In the genomic region with DNA sequence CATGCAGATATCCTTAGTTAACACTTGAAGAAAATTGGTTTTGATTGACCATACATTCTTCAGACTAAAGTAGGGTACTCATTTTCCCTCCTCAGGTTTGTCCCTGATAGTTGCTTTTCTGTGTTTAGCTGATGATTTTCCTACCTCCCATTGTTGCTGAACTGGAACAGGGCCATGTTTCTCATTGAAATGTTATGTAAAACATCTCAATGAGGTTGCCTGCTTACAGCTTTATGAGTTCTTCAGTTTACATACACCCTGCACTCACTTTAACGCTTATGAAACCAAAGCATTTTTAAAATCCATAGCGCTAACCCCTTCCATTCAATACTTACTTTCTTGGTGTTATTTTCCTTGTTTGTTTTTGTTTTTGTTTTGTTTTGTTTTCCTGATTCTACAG, we compare ENCODE assay signal across 1 cellular context.
TF ChIP-seq lines count a peak whose summit lies in the region.

No MANE protein-coding gene starts in this region.

TF ChIP-seq in WTC11, 78 proteins besides CTCF, POLR2A, EP300 and RAD21 (continued from another document):
- TF ChIP-seq, protein P1, sequence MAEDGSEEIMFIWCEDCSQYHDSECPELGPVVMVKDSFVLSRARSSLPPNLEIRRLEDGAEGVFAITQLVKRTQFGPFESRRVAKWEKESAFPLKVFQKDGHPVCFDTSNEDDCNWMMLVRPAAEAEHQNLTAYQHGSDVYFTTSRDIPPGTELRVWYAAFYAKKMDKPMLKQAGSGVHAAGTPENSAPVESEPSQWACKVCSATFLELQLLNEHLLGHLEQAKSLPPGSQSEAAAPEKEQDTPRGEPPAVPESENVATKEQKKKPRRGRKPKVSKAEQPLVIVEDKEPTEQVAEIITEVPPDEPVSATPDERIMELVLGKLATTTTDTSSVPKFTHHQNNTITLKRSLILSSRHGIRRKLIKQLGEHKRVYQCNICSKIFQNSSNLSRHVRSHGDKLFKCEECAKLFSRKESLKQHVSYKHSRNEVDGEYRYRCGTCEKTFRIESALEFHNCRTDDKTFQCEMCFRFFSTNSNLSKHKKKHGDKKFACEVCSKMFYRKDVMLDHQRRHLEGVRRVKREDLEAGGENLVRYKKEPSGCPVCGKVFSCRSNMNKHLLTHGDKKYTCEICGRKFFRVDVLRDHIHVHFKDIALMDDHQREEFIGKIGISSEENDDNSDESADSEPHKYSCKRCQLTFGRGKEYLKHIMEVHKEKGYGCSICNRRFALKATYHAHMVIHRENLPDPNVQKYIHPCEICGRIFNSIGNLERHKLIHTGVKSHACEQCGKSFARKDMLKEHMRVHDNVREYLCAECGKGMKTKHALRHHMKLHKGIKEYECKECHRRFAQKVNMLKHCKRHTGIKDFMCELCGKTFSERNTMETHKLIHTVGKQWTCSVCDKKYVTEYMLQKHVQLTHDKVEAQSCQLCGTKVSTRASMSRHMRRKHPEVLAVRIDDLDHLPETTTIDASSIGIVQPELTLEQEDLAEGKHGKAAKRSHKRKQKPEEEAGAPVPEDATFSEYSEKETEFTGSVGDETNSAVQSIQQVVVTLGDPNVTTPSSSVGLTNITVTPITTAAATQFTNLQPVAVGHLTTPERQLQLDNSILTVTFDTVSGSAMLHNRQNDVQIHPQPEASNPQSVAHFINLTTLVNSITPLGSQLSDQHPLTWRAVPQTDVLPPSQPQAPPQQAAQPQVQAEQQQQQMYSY (CRISPR knock-in tag; IDR thresholded peaks at IDR 0.05) = no peak
- TF ChIP-seq, protein P2, sequence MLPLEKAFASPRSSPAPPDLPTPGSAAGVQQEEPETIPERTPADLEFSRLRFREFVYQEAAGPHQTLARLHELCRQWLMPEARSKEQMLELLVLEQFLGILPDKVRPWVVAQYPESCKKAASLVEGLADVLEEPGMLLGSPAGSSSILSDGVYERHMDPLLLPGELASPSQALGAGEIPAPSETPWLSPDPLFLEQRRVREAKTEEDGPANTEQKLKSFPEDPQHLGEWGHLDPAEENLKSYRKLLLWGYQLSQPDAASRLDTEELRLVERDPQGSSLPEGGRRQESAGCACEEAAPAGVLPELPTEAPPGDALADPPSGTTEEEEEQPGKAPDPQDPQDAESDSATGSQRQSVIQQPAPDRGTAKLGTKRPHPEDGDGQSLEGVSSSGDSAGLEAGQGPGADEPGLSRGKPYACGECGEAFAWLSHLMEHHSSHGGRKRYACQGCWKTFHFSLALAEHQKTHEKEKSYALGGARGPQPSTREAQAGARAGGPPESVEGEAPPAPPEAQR (CRISPR knock-in tag; IDR thresholded peaks at IDR 0.05) = no peak
- TF ChIP-seq, protein P3, sequence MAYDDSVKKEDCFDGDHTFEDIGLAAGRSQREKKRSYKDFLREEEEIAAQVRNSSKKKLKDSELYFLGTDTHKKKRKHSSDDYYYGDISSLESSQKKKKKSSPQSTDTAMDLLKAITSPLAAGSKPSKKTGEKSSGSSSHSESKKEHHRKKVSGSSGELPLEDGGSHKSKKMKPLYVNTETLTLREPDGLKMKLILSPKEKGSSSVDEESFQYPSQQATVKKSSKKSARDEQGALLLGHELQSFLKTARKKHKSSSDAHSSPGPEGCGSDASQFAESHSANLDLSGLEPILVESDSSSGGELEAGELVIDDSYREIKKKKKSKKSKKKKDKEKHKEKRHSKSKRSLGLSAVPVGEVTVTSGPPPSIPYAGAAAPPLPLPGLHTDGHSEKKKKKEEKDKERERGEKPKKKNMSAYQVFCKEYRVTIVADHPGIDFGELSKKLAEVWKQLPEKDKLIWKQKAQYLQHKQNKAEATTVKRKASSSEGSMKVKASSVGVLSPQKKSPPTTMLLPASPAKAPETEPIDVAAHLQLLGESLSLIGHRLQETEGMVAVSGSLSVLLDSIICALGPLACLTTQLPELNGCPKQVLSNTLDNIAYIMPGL (CRISPR knock-in tag; IDR thresholded peaks at IDR 0.05) = no peak
- TF ChIP-seq, protein P4, sequence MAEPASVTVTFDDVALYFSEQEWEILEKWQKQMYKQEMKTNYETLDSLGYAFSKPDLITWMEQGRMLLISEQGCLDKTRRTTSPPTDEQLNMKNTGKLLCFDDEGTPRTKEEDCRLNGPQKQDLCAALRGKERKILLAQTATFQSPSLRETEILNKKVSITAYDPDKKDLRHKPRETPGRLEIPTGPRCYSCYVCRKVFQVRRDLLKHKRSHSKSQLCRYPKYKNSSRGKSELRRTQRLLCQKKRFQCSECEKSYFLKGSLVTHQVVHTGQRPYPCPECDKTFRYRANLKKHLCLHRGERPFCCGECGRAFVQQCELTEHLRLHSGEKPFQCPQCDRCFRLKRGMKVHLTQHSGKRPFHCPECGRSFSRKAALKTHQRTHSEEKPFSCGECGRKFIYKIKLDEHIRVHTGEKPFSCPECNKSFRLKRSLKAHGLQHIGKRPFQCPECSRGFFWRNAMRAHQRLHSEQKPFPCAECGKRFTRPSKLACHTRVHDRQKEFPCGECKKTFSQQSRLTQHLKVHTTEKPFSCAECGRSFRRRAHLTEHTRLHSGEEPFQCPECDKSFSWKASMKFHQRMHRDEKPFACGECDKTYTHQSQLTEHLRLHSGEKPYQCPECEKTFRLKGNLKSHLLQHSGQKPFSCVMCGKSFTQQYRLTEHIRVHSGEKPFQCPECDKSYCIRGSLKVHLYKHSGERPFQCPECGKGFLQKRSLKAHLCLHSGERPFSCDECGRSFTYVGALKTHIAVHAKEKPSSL (CRISPR knock-in tag; conservative IDR thresholded peaks at IDR 0.05) = no peak
- no peak for TF ChIP-seq JUN (CRISPR knock-in tag; IDR thresholded peaks at IDR 0.05)
- no peak for TF ChIP-seq SP1 (CRISPR knock-in tag; conservative IDR thresholded peaks at IDR 0.05)
- TF ChIP-seq, protein P5, sequence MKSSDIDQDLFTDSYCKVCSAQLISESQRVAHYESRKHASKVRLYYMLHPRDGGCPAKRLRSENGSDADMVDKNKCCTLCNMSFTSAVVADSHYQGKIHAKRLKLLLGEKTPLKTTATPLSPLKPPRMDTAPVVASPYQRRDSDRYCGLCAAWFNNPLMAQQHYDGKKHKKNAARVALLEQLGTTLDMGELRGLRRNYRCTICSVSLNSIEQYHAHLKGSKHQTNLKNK (CRISPR knock-in tag; IDR thresholded peaks at IDR 0.05) = no peak
- TF ChIP-seq ZNF232 (CRISPR knock-in tag; IDR thresholded peaks at IDR 0.05) = no peak
- TF ChIP-seq, protein P6, sequence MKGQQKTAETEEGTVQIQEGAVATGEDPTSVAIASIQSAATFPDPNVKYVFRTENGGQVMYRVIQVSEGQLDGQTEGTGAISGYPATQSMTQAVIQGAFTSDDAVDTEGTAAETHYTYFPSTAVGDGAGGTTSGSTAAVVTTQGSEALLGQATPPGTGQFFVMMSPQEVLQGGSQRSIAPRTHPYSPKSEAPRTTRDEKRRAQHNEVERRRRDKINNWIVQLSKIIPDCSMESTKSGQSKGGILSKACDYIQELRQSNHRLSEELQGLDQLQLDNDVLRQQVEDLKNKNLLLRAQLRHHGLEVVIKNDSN (CRISPR knock-in tag; IDR thresholded peaks at IDR 0.05) = no peak
- no peak for TF ChIP-seq NR3C1 (CRISPR knock-in tag; conservative IDR thresholded peaks at IDR 0.05; ENCODE audit: low read depth)
- TF ChIP-seq, protein P7, sequence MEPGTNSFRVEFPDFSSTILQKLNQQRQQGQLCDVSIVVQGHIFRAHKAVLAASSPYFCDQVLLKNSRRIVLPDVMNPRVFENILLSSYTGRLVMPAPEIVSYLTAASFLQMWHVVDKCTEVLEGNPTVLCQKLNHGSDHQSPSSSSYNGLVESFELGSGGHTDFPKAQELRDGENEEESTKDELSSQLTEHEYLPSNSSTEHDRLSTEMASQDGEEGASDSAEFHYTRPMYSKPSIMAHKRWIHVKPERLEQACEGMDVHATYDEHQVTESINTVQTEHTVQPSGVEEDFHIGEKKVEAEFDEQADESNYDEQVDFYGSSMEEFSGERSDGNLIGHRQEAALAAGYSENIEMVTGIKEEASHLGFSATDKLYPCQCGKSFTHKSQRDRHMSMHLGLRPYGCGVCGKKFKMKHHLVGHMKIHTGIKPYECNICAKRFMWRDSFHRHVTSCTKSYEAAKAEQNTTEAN (CRISPR knock-in tag; IDR thresholded peaks at IDR 0.05) = no peak
- TF ChIP-seq ATF1 (CRISPR knock-in tag; IDR thresholded peaks at IDR 0.05) = no peak
